8 cellular contexts compared by ENCODE assay signal in the genomic region with DNA sequence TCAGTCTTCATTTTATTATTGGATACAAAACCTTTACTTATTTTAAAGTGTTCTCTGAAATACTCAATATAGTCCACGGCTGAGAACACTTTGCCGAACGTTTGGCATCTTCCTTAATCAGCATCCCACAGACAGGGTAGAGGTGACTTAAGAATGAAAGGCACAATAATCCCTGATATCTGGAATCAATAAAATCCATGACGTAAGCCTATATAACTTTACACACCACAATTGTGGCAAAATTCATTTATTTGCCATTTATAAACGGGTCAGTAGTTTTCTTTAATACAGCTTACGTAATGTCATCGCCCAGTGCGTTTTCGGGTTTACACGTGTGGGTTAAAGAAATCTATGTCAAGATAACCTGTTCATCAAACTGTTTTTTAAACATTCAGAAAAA. TPM values are rescaled to one million over a fixed set of nuclear protein-coding genes. Genes with fewer than 3 reads are reported as not detected.
DNase-seq lines count a peak whose midpoint lies in the region; ATAC-seq and TF ChIP-seq lines count a peak whose summit lies in the region.

No MANE protein-coding gene starts in this region.

- intact Hi-C loops in left ventricle myocardium inferior (cut with micrococcal nuclease) (no loop called here), left cardiac atrium (cut with DNase I) (loop anchor here (2.0 to 10.0 kb wide), 4 partner anchors 75 to 103 kb away; no protein-coding TSS in a partner anchor), breast epithelium (cut with DNase I; ENCODE audit: low total_unique reads) (no loop called here)

- ATAC-seq in left cardiac atrium (no peak), GM18861 (IDR thresholded peaks at IDR 0.05; ENCODE audit: unreplicated experiment) (no peak)

- TF ChIP-seq CTCF in left ventricle myocardium inferior (IDR thresholded peaks at IDR 0.05; ENCODE audit: borderline replicate concordance) (no peak), breast epithelium (IDR thresholded peaks at IDR 0.05) (no peak)

- H3K4me1 ChIP-seq in left ventricle myocardium inferior (peaks cover 76% of the 10 kb centered on the region), breast epithelium (peaks cover 2 to 5% of the 10 kb centered on the region in 2 donors), muscle layer of duodenum (ENCODE audit: control insufficient read depth in 1 of 2, insufficient read depth in 2 of 2, low read length in 2 of 2) (peaks cover 0 to 37% of the 10 kb centered on the region in 2 donors)

- TF ChIP-seq POLR2A in breast epithelium (IDR thresholded peaks at IDR 0.05), result no peak

- H3K27me3 ChIP-seq in left ventricle myocardium inferior (ENCODE audit: low read depth), result no peaks in the 10 kb centered on the region
- no peaks in the 10 kb centered on the region for H3K27me3 ChIP-seq in breast epithelium
- no peaks in the 10 kb centered on the region for H3K27me3 ChIP-seq in muscle layer of duodenum (ENCODE audit: low read depth, low read length)

- H3K36me3 ChIP-seq in left ventricle myocardium inferior (no peaks in the 10 kb centered on the region), breast epithelium (no peaks in the 10 kb centered on the region), muscle layer of duodenum (ENCODE audit: control insufficient read depth in 1 of 2, insufficient read depth in 2 of 2, low read length in 2 of 2) (no peaks in the 10 kb centered on the region)

- H3K4me3 ChIP-seq in left ventricle myocardium inferior (peak overlapping the region; percentile 89), breast epithelium (peak overlapping the region; percentile 79 to 98 (median 86)), muscle layer of duodenum (ENCODE audit: low read depth in 1 of 2, low read length in 2 of 2) (peak overlapping the region; percentile 80 to 87)

- peak overlapping the region; percentile 90 for H3K27ac ChIP-seq in left ventricle myocardium inferior (replicated peaks)
- peak overlapping the region; percentile 80 to 90 for H3K27ac ChIP-seq in breast epithelium
- peak overlapping the region; percentile 87 for H3K27ac ChIP-seq in muscle layer of duodenum (ENCODE audit: low read length)

- DNase-seq in left ventricle myocardium inferior (no peak), left cardiac atrium (no peak), breast epithelium (ENCODE audit: low spot score in 2 of 2) (no peak), NOMO-1 treated with dmso at 0.1 percent for 144 hours (lab: John Stamatoyannopoulos, UW; ENCODE audit: unreplicated experiment) (no peak), midbrain (lab: John Stamatoyannopoulos, UW) (no peak), SIG-M5 treated with dmso at 0.1 percent for 504 hours (lab: John Stamatoyannopoulos, UW; ENCODE audit: unreplicated experiment) (no peak)

- H3K9me3 ChIP-seq in left ventricle myocardium inferior (replicated peaks) (no peaks in the 10 kb centered on the region), breast epithelium (no peaks in the 10 kb centered on the region), muscle layer of duodenum (ENCODE audit: control insufficient read depth in 1 of 2, low read length in 2 of 2) (no peaks in the 10 kb centered on the region)

RNA-seq across cellular contexts. Expression of a gene that starts 1.3 kb away (rescaled TPM):
- 18.4 TPM for total RNA-seq in left ventricle myocardium inferior
- 10 to 100 TPM; 28.2 to 41.6 TPM for total RNA-seq in left cardiac atrium
- 10 to 100 TPM; 28.6 to 41.1 (median 34.4) TPM for total RNA-seq in breast epithelium

Comparison
In these comparisons a context has a peak if more than half of its experiments do, and no peak if none do; other contexts are left out.
1. intact Hi-C loops: an anchor here in left cardiac atrium (2.0 to 10.0 kb wide); none called in left ventricle myocardium inferior and breast epithelium.